In genomic region chrX:41348551-41348950, GRCh38 we compare ENCODE assay signal across 25 cellular contexts.
"Had no signal": no experiment of that assay in that cellular context is flagged by ENCODE, and none has a peak within 500 bp of the region (broad histone marks: within the 10 kb centered on the region; RNA-seq: fewer than 3 reads in every experiment).

No MANE protein-coding gene starts in this region.

- H3K27me3 ChIP-seq: brain microvascular endothelial cell, gastrocnemius medialis, ovary, testis, upper lobe of left lung had no signal

- H3K4me3 ChIP-seq: gastrocnemius medialis, mucosa of descending colon, ovary, smooth muscle cell, testis, upper lobe of left lung had no signal

- H3K9me3 ChIP-seq: gastrocnemius medialis, mucosa of descending colon, ovary, SK-N-SH, testis, upper lobe of left lung had no signal

- H3K27ac ChIP-seq: brain microvascular endothelial cell, gastrocnemius medialis, ovary, testis, upper lobe of left lung had no signal

- DNase-seq: activated CD4-positive, alpha-beta T cell treated with anti-CD3 and anti-CD28 coated beads, Interleukin-2, amount 10 ng/mL, durations not matched to agents 24 days and 14 days; activated CD4-positive, CD25-positive, alpha-beta regulatory T cell; activated CD8-positive, alpha-beta memory T cell treated with anti-CD3 and anti-CD28 coated beads for 24 hours; activated CD8-positive, alpha-beta memory T cell treated with anti-CD3 and anti-CD28 coated beads, Interleukin-2, amount 50 U/mL, for 48 hours; activated gamma-delta T cell; aorta; brain microvascular endothelial cell; effector CD8-positive, alpha-beta T cell; gastrocnemius medialis; head of caudate nucleus; kidney glomerular epithelial cell; mesenchymal stem cell; mucosa of descending colon; naive B cell; ovary; SK-N-SH; stimulated activated CD4-positive, alpha-beta T cell treated with anti-CD3 and anti-CD28 coated beads, Interleukin-4, amount 100 ng/mL, for 1 hour; T-cell; T-helper 9 cell; testis; upper lobe of left lung had no signal

- H3K4me2 ChIP-seq: SK-N-SH, smooth muscle cell had no signal

- H3K9me2 ChIP-seq: SK-N-SH had no signal

- H3K27ac Mint-ChIP-seq: activated CD4-positive, alpha-beta T cell treated with anti-CD3 and anti-CD28 coated beads, Interleukin-2, amount 10 ng/mL, durations not matched to agents 24 days and 14 days; dendritic cell treated with granulocyte-macrophage colony-stimulating factor and Interleukin-4, amounts not matched to agents 40 ng/mL and 50 ng/mL, for 4 days; T-cell had no signal

- ATAC-seq: esophagus mucosa, gastrocnemius medialis, mucosa of descending colon, sciatic nerve, T-cell had no signal

- H3K36me3 ChIP-seq: ovary had no signal

- H3K9me3 Mint-ChIP-seq: activated CD4-positive, alpha-beta T cell treated with anti-CD3 and anti-CD28 coated beads, Interleukin-2, amount 10 ng/mL, durations not matched to agents 24 days and 14 days; dendritic cell treated with granulocyte-macrophage colony-stimulating factor and Interleukin-4, amounts not matched to agents 40 ng/mL and 50 ng/mL, for 4 days; naive B cell; T-cell had no signal

- H3K4me3 Mint-ChIP-seq: activated CD4-positive, alpha-beta T cell treated with anti-CD3 and anti-CD28 coated beads, Interleukin-2, amount 10 ng/mL, durations not matched to agents 24 days and 14 days; dendritic cell treated with granulocyte-macrophage colony-stimulating factor and Interleukin-4, amounts not matched to agents 40 ng/mL and 50 ng/mL, for 4 days; naive B cell; T-cell had no signal

- H3K27me3 Mint-ChIP-seq: activated CD4-positive, alpha-beta T cell treated with anti-CD3 and anti-CD28 coated beads, Interleukin-2, amount 10 ng/mL, durations not matched to agents 24 days and 14 days; dendritic cell treated with granulocyte-macrophage colony-stimulating factor and Interleukin-4, amounts not matched to agents 40 ng/mL and 50 ng/mL, for 4 days; naive B cell; T-cell had no signal

- H3K4me1 ChIP-seq: testis had no signal
